21 cellular contexts compared by ENCODE assay signal in genomic region chr22:17035246-17035645, GRCh38. TPM values are rescaled to one million over a fixed set of nuclear protein-coding genes. Genes with fewer than 3 reads are reported as not detected.
DNase-seq lines count a peak whose midpoint lies in the region; ATAC-seq and TF ChIP-seq lines count a peak whose summit lies in the region.
"Had no signal": no experiment of that assay in that cellular context is flagged by ENCODE, and none has a peak within 500 bp of the region (broad histone marks: within the 10 kb centered on the region; RNA-seq: fewer than 3 reads in every experiment).

No MANE protein-coding gene starts in this region.

- peaks cover 0 to 7% of the 10 kb centered on the region in 2 donors for H3K4me1 Mint-ChIP-seq in natural killer cell treated with Interleukin-12 subunit alpha and Interleukin-12 subunit beta and Interleukin-15 and Interleukin-18, amount 100 ng/mL, for 72 hours (ENCODE audit: low read depth in 2 of 2)
- H3K4me1 Mint-ChIP-seq: WTC11 had no signal

- no peaks in the 10 kb centered on the region for H3K36me3 Mint-ChIP-seq in natural killer cell treated with Interleukin-12 subunit alpha and Interleukin-12 subunit beta and Interleukin-15 and Interleukin-18, amount 100 ng/mL, for 72 hours
- H3K36me3 Mint-ChIP-seq: activated CD8-positive, alpha-beta memory T cell treated with anti-CD3 and anti-CD28 coated beads, Interleukin-2, amount 10 ng/mL, durations not matched to agents 7 days and 5 days; CD4-positive, CD25-positive, alpha-beta regulatory T cell had no signal

- H3K9me3 Mint-ChIP-seq in natural killer cell treated with Interleukin-12 subunit alpha and Interleukin-12 subunit beta and Interleukin-15 and Interleukin-18, amount 100 ng/mL, for 72 hours, result no peaks in the 10 kb centered on the region

- H3K4me1 ChIP-seq in breast epithelium, result no peaks in the 10 kb centered on the region
- no peaks in the 10 kb centered on the region for H3K4me1 ChIP-seq in mucosa of descending colon (ENCODE audit: low read depth)

- no peak for ATAC-seq in natural killer cell treated with Interleukin-12 subunit alpha and Interleukin-12 subunit beta and Interleukin-15 and Interleukin-18, amount 100 ng/mL, for 72 hours
- ATAC-seq in GM21723 (IDR thresholded peaks at IDR 0.05; ENCODE audit: unreplicated experiment) (no peak), mucosa of descending colon (no peak)
- ATAC-seq: activated CD8-positive, alpha-beta memory T cell treated with anti-CD3 and anti-CD28 coated beads, Interleukin-2, amount 10 ng/mL, durations not matched to agents 7 days and 5 days; HCT116 had no signal

- H3K9me3 ChIP-seq in MG63 (no peaks in the 10 kb centered on the region), breast epithelium (no peaks in the 10 kb centered on the region), mucosa of descending colon (peaks cover 4% of the 10 kb centered on the region)

- H3K36me3 ChIP-seq in MG63 (peaks cover 3% of the 10 kb centered on the region; the same call in 1 of the 2 replicates), breast epithelium (no peaks in the 10 kb centered on the region), mucosa of descending colon (ENCODE audit: low read depth) (no peaks in the 10 kb centered on the region)
- H3K36me3 ChIP-seq: spleen had no signal

- intact Hi-C loops in breast epithelium (cut with DNase I; ENCODE audit: low total_unique reads) (no loop called here), mucosa of descending colon (cut with DNase I, micrococcal nuclease) (no loop called here)

- H3K4me3 ChIP-seq in MG63 (no peak overlapping the region), breast epithelium (no peak overlapping the region), mucosa of descending colon (no peak overlapping the region)

- H3K27ac Mint-ChIP-seq in natural killer cell treated with Interleukin-12 subunit alpha and Interleukin-12 subunit beta and Interleukin-15 and Interleukin-18, amount 100 ng/mL, for 72 hours, result no peak overlapping the region
- H3K27ac Mint-ChIP-seq: activated CD8-positive, alpha-beta memory T cell treated with anti-CD3 and anti-CD28 coated beads, Interleukin-2, amount 10 ng/mL, durations not matched to agents 7 days and 5 days; CD4-positive, CD25-positive, alpha-beta regulatory T cell; WTC11 had no signal

- H3K27me3 ChIP-seq in MG63 (no peaks in the 10 kb centered on the region), breast epithelium (no peaks in the 10 kb centered on the region)

- peak overlapping the region; percentile 69 to 91 for H3K27ac ChIP-seq in breast epithelium

- peak overlapping the region; percentile 58 for H3K4me3 Mint-ChIP-seq in natural killer cell treated with Interleukin-12 subunit alpha and Interleukin-12 subunit beta and Interleukin-15 and Interleukin-18, amount 100 ng/mL, for 72 hours
- H3K4me3 Mint-ChIP-seq: activated CD8-positive, alpha-beta memory T cell treated with anti-CD3 and anti-CD28 coated beads, Interleukin-2, amount 10 ng/mL, durations not matched to agents 7 days and 5 days; WTC11 had no signal

- peak; percentile 66 for DNase-seq in NCI-H510A treated with DMSO at 0.1 percent for 48 hours (lab: John Stamatoyannopoulos, UW)
- DNase-seq in NCI-H510A (lab: John Stamatoyannopoulos, UW), result no peak
- DNase-seq in MG63, result peak; percentile 89
- DNase-seq in breast epithelium (ENCODE audit: low spot score in 2 of 2), result peak in 1 of 2 donors; percentile 79
- no peak for DNase-seq in natural killer cell treated with Interleukin-12 subunit alpha and Interleukin-12 subunit beta and Interleukin-15 and Interleukin-18, amount 100 ng/mL, for 72 hours (ENCODE audit: low spot score)
- DNase-seq in NCI-H1436 (lab: John Stamatoyannopoulos, UW), result no peak
- DNase-seq in mucosa of descending colon, result no peak
- DNase-seq: 8988T; activated CD8-positive, alpha-beta memory T cell treated with anti-CD3 and anti-CD28 coated beads, Interleukin-2, amount 10 ng/mL, durations not matched to agents 7 days and 5 days; CD4-positive, CD25-positive, alpha-beta regulatory T cell; GDM1; KBM-7; NCI-H1417 treated with DMSO at 0.1 percent for 48 hours; NCI-H524 treated with DMSO at 0.1 percent for 48 hours; spleen; T-helper 1 cell had no signal

- TF ChIP-seq POLR2A in breast epithelium (IDR thresholded peaks at IDR 0.05), result no peak

- peaks cover 14 to 16% of the 10 kb centered on the region in 2 donors for H3K27me3 Mint-ChIP-seq in natural killer cell treated with Interleukin-12 subunit alpha and Interleukin-12 subunit beta and Interleukin-15 and Interleukin-18, amount 100 ng/mL, for 72 hours

- TF ChIP-seq CTCF in breast epithelium (IDR thresholded peaks at IDR 0.05) (no peak), mucosa of descending colon (IDR thresholded peaks at IDR 0.05) (no peak)

RNA-seq across cellular contexts. Expression of gene GAB4, which starts 27.2 kb away (rescaled TPM):
- total RNA-seq in MG63 (2014; rRNA removed; shearing (Covaris generic); ENCODE audit: low replicate concordance), result not detected in 2 replicates
- total RNA-seq in breast epithelium (not detected), mucosa of descending colon (not detected)
- total RNA-seq in natural killer cell treated with Interleukin-12 subunit alpha and Interleukin-12 subunit beta and Interleukin-15 and Interleukin-18, amount 100 ng/mL, for 72 hours, result not detected
- total RNA-seq: activated CD8-positive, alpha-beta memory T cell treated with anti-CD3 and anti-CD28 coated beads, Interleukin-2, amount 10 ng/mL, durations not matched to agents 7 days and 5 days; CD4-positive, CD25-positive, alpha-beta regulatory T cell; osteocyte; subcutaneous adipose tissue had no signal

RNA-seq across cellular contexts. Expression of gene IL17RA, which starts 49.6 kb away (rescaled TPM):
- 3.8 and 4.0 TPM in 2 replicates for total RNA-seq in MG63 (2014; rRNA removed; shearing (Covaris generic); ENCODE audit: low replicate concordance)
- total RNA-seq in breast epithelium (10 to 100 TPM; 13.8 to 25.3 (median 17.7) TPM), mucosa of descending colon (10 to 100 TPM; 15.4 to 21.5 (median 21.1) TPM)
- 10 to 100 TPM; 26.5 to 70.5 TPM for total RNA-seq in natural killer cell treated with Interleukin-12 subunit alpha and Interleukin-12 subunit beta and Interleukin-15 and Interleukin-18, amount 100 ng/mL, for 72 hours

Comparison
In these comparisons a context has a peak if more than half of its experiments do, and no peak if none do; other contexts are left out.
1. DNase-seq: peak in NCI-H510A treated with DMSO at 0.1 percent for 48 hours (single experiment) and MG63 (single experiment); none in NCI-H510A (single experiment), natural killer cell treated with Interleukin-12 subunit alpha and Interleukin-12 subunit beta and Interleukin-15 and Interleukin-18, amount 100 ng/mL, for 72 hours (single experiment), NCI-H1436 (single experiment) and mucosa of descending colon (0 of 3).